In genomic region chr12:109601557-109601956, GRCh38 we compare ENCODE assay signal across 1 cellular context.
TF ChIP-seq lines count a peak whose summit lies in the region.

No MANE protein-coding gene starts in this region.

TF ChIP-seq in HepG2, 621 proteins besides CTCF, POLR2A, EP300 and RAD21:
- no peak for TF ChIP-seq XBP1 (CRISPR knock-in tag; IDR thresholded peaks at IDR 0.05)
- TF ChIP-seq STAT5B (CRISPR knock-in tag; IDR thresholded peaks at IDR 0.05), result no peak
- TF ChIP-seq NR3C1 (CRISPR knock-in tag; IDR thresholded peaks at IDR 0.05), result no peak
- no peak for TF ChIP-seq GABPB1 (CRISPR knock-in tag; IDR thresholded peaks at IDR 0.05)
- TF ChIP-seq TRIM24 (CRISPR knock-in tag; IDR thresholded peaks at IDR 0.05), result no peak
- peak; percentile 93 for TF ChIP-seq ZNF768 (CRISPR knock-in tag; IDR thresholded peaks at IDR 0.05)
- TF ChIP-seq ZBTB3 (CRISPR knock-in tag; IDR thresholded peaks at IDR 0.05; ENCODE audit: borderline replicate concordance, low read depth), result no peak
